Comparison of ENCODE assay signal across 27 cellular contexts in the genomic region with DNA sequence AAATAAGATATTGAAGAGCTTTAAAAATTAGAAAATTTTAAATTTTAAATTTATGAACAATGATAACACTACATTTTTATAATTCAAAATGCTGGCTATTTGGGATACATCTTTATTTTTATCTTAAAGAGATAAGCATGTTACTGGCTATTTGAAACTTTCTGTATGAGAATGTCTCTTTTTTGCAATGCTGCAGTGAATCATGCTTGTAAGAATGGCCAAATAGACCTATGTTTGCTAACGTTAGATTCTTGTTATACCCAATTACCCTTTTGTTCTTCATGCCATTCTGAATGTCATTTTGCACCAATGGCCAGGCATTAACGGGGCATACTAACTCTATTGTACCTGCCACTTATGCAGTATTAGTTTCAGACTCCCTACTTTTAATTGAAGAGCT.
"Had no signal": no experiment of that assay in that cellular context is flagged by ENCODE, and none has a peak within 500 bp of the region (broad histone marks: within the 10 kb centered on the region; RNA-seq: fewer than 3 reads in every experiment).

No MANE protein-coding gene starts in this region.

- DNase-seq: activated B cell treated with CpG ODN at 0.5 μM for 24 hours; activated CD4-positive, alpha-beta memory T cell treated with anti-CD3 and anti-CD28 coated beads for 36 hours; activated CD4-positive, alpha-beta T cell treated with anti-CD3 and anti-CD28 coated beads for 4 hours; activated CD4-positive, alpha-beta T cell treated with anti-CD3 and anti-CD28 coated beads, Interleukin-2, amount 10 ng/mL, durations not matched to agents 24 days and 14 days; activated CD4-positive, alpha-beta T cell treated with anti-CD3 and anti-CD28 coated beads, Interleukin-2, amount 50 U/mL, for 1 hour; activated CD4-positive, alpha-beta T cell treated with anti-CD3 and anti-CD28 coated beads, Interleukin-2, amount 50 U/mL, for 4 hours; activated CD4-positive, CD25-positive, alpha-beta regulatory T cell treated with anti-CD3 and anti-CD28 coated beads, Interleukin-2, amount 50 U/mL, for 72 hours; activated CD8-positive, alpha-beta memory T cell treated with anti-CD3 and anti-CD28 coated beads, Interleukin-2, amount 50 U/mL, for 4 hours; activated CD8-positive, alpha-beta T cell treated with anti-CD3 and anti-CD28 coated beads for 36 hours; activated effector memory CD4-positive, alpha-beta T cell treated with anti-CD3 and anti-CD28 coated beads, Interleukin-2, amount 50 U/mL, for 16 hours; activated gamma-delta T cell treated with Interleukin-2 at 50 U/mL for 16 hours; activated naive CD4-positive, alpha-beta T cell; activated naive CD4-positive, alpha-beta T cell treated with anti-CD3 and anti-CD28 coated beads for 36 hours; activated naive CD4-positive, alpha-beta T cell treated with anti-CD3 and anti-CD28 coated beads, Interleukin-2, amount 50 U/mL, for 16 hours; activated naive CD8-positive, alpha-beta T cell treated with anti-CD3 and anti-CD28 coated beads for 36 hours; activated T-cell treated with anti-CD3 and anti-CD28 coated beads for 4 hours; activated T-cell treated with anti-CD3 and anti-CD28 coated beads, Interleukin-2, amount 50 U/mL, for 1 hour; activated T-cell treated with anti-CD3 and anti-CD28 coated beads, Interleukin-2, amount 50 U/mL, for 4 hours; activated T-cell treated with anti-CD3 and anti-CD28 coated beads, Interleukin-2, amount 50 U/mL, for 72 hours; adrenal gland; amygdala; anterior cingulate cortex; caudate nucleus; cerebellar nuclear complex; T-helper 1 cell; T-helper 2 cell; T-helper 9 cell had no signal
